In genomic region chr10:3781458-3782098, GRCh38 we compare ENCODE assay signal across 8 cellular contexts. TPM values are rescaled to one million over a fixed set of nuclear protein-coding genes. Genes with fewer than 3 reads are reported as not detected.
DNase-seq lines count a peak whose midpoint lies in the region; ATAC-seq and TF ChIP-seq lines count a peak whose summit lies in the region.

No MANE protein-coding gene starts in this region.

- H3K4me3 ChIP-seq in OCI-LY1 (ENCODE audit: low read depth, low read length, poor library complexity, severe bottlenecking) (peak overlapping the region; percentile 100), adrenal gland (peak overlapping the region in 1 of 4 donors; percentile 63), hepatocyte (peak overlapping the region; percentile 76)

- intact Hi-C loops in adrenal gland (cut with DNase I), result loop anchor here in 1 of 2 donors (10.0 kb wide), 1 partner anchor 93 kb away; no protein-coding TSS in a partner anchor

- H3K79me2 ChIP-seq in OCI-LY1 (ENCODE audit: insufficient read depth, low read length) (peaks cover 30% of the 10 kb centered on the region), hepatocyte (peaks cover 72% of the 10 kb centered on the region)

- WGBS in adrenal gland, 4 donors, result 68 to 78% (median 71%) methylated on average over 21 to 30 of the region's 30 CpGs
- WGBS in hepatocyte (ENCODE audit: low lambda C conversion rate, missing lambda C conversion rate), result 80% methylated on average over 30 of the region's 30 CpGs

- no peaks in the 10 kb centered on the region for H3K9me3 ChIP-seq in OCI-LY1 (ENCODE audit: low read length)
- no peaks in the 10 kb centered on the region for H3K9me3 ChIP-seq in adrenal gland (replicated peaks in 1 of 3)
- H3K9me3 ChIP-seq in hepatocyte (ENCODE audit: low read depth), result no peaks in the 10 kb centered on the region

- DNase-seq in ELF-1 (ENCODE audit: low read depth, low spot score) (peak; percentile 49), adrenal gland (peak in 3 of 7 donors; percentile 50 to 70 (median 52)), hepatocyte (ENCODE audit: low spot score) (no peak), retina (no peak), DMS114 treated with DMSO at 0.1 percent for 48 hours (lab: John Stamatoyannopoulos, UW; ENCODE audit: unreplicated experiment) (no peak)
- DNase-seq in stimulated activated CD8-positive, alpha-beta memory T cell treated with anti-CD3 and anti-CD28 coated beads, Interleukin-4, amount 100 ng/mL, for 48 hours, result peak; percentile 67

- H3K4me2 ChIP-seq in OCI-LY1 (ENCODE audit: low read length), result peak overlapping the region; percentile 95
- H3K4me2 ChIP-seq in hepatocyte, result peak overlapping the region; percentile 78

- peaks cover 54% of the 10 kb centered on the region for H3K36me3 ChIP-seq in OCI-LY1 (ENCODE audit: insufficient read depth, low read length)
- H3K36me3 ChIP-seq in adrenal gland (replicated peaks in 1 of 2), result peaks cover 0 to 54% of the 10 kb centered on the region in 2 donors
- H3K36me3 ChIP-seq in hepatocyte (replicated peaks; ENCODE audit: insufficient read depth, low read depth), result peaks cover 15% of the 10 kb centered on the region

- ATAC-seq in GM19351 (IDR thresholded peaks at IDR 0.05; ENCODE audit: unreplicated experiment), result no peak

- H3K9me2 ChIP-seq in OCI-LY1 (ENCODE audit: low read depth, low read length) (no peaks in the 10 kb centered on the region), hepatocyte (replicated peaks; ENCODE audit: insufficient read depth) (no peaks in the 10 kb centered on the region)

- no peaks in the 10 kb centered on the region for H4K20me1 ChIP-seq in OCI-LY1 (ENCODE audit: insufficient read depth, low read length)
- peaks cover 65% of the 10 kb centered on the region for H4K20me1 ChIP-seq in hepatocyte (ENCODE audit: insufficient read depth, poor library complexity, severe bottlenecking)

- H3F3A ChIP-seq in OCI-LY1 (ENCODE audit: insufficient read depth, low read length), result no peaks in the 10 kb centered on the region

- H3K27me3 ChIP-seq in OCI-LY1 (ENCODE audit: insufficient read depth, low read length) (no peaks in the 10 kb centered on the region), adrenal gland (no peaks in the 10 kb centered on the region), hepatocyte (no peaks in the 10 kb centered on the region)

- H3K4me1 ChIP-seq in OCI-LY1 (ENCODE audit: insufficient read depth, low read length, severe bottlenecking), result peaks cover 32% of the 10 kb centered on the region
- H3K4me1 ChIP-seq in adrenal gland (replicated peaks in 1 of 2), result peaks cover 23 to 70% of the 10 kb centered on the region in 2 donors
- peaks cover 42% of the 10 kb centered on the region for H3K4me1 ChIP-seq in hepatocyte (ENCODE audit: insufficient read depth)

- TF ChIP-seq CTCF in OCI-LY1 (IDR thresholded peaks at IDR 0.05; ENCODE audit: low read length) (peak; percentile 58), adrenal gland (IDR thresholded peaks at IDR 0.05) (peak in 5 of 6 experiments; percentile 10 to 35 (median 28)), hepatocyte (IDR thresholded peaks at IDR 0.05; ENCODE audit: poor library complexity) (no peak)

- TF ChIP-seq POLR2A in adrenal gland (IDR thresholded peaks at IDR 0.05), result no peak

- H3K9ac ChIP-seq in OCI-LY1 (ENCODE audit: low read length), result peak overlapping the region; percentile 99; the same call in 1 of the 2 replicates

- peak overlapping the region; percentile 85 for H3K27ac ChIP-seq in OCI-LY1 (ENCODE audit: low read depth, low read length, poor library complexity, severe bottlenecking)
- peak overlapping the region; percentile 89 to 100 (median 100) for H3K27ac ChIP-seq in adrenal gland
- peak overlapping the region; percentile 100 for H3K27ac ChIP-seq in hepatocyte

- H2AFZ ChIP-seq in OCI-LY1 (ENCODE audit: low read length), result no peak overlapping the region
- H2AFZ ChIP-seq in hepatocyte, result no peak overlapping the region

RNA-seq across cellular contexts. Expression of gene KLF6, which starts 3.4 kb away (rescaled TPM):
- 10 to 100 TPM; 14.4 to 70.2 (median 38.9) TPM for total RNA-seq in adrenal gland
- polyA plus RNA-seq in adrenal gland, result 10 to 100 TPM; 14.9 to 25.2 (median 18.0) TPM
- total RNA-seq in hepatocyte, result 157 and 187 TPM in 2 replicates
- 602 and 816 TPM in 2 replicates for polyA plus RNA-seq in hepatocyte

Comparison
In these comparisons a context has a peak if more than half of its experiments do, and no peak if none do; other contexts are left out.
1. DNase-seq: peak in ELF-1 (single experiment) and stimulated activated CD8-positive, alpha-beta memory T cell treated with anti-CD3 and anti-CD28 coated beads, Interleukin-4, amount 100 ng/mL, for 48 hours (single experiment); none in hepatocyte (single experiment), retina (single experiment) and DMS114 treated with DMSO at 0.1 percent for 48 hours (single experiment).
2. Peak in every context shown above with its lines, with median percentiles within 50 percentile points of each other: H3K27ac ChIP-seq.